In genomic region chr2:175568109-175568730, GRCh38 we compare ENCODE assay signal across 17 cellular contexts.
"Had no signal": no experiment of that assay in that cellular context is flagged by ENCODE, and none has a peak within 500 bp of the region (broad histone marks: within the 10 kb centered on the region; RNA-seq: fewer than 3 reads in every experiment).

No MANE protein-coding gene starts in this region.

- H3K36me3 Mint-ChIP-seq: activated naive CD8-positive, alpha-beta T cell treated with anti-CD3 and anti-CD28 coated beads for 36 hours; memory B cell had no signal

- DNase-seq: activated B cell treated with CpG ODN at 0.5 μM for 24 hours; activated CD4-positive, alpha-beta T cell treated with anti-CD3 and anti-CD28 coated beads, Interleukin-2, amount 10 ng/mL, durations not matched to agents 7 days and 5 days; activated CD8-positive, alpha-beta memory T cell treated with anti-CD3 and anti-CD28 coated beads, Interleukin-2, amount 50 U/mL, for 48 hours; activated naive CD8-positive, alpha-beta T cell treated with anti-CD3 and anti-CD28 coated beads for 36 hours; activated T-cell treated with anti-CD3 and anti-CD28 coated beads, Interleukin-2, amount 50 U/mL, for 72 hours; dermis blood vessel endothelial cell; left lung; nephron progenitor cell; psoas muscle; sigmoid colon; spleen; stomach; testis; upper lobe of left lung had no signal

- H3K27ac Mint-ChIP-seq: activated B cell treated with CpG ODN at 0.5 μM for 24 hours; activated CD4-positive, alpha-beta T cell treated with anti-CD3 and anti-CD28 coated beads, Interleukin-2, amount 10 ng/mL, durations not matched to agents 7 days and 5 days; activated naive CD8-positive, alpha-beta T cell treated with anti-CD3 and anti-CD28 coated beads for 36 hours; activated T-cell treated with anti-CD3 and anti-CD28 coated beads, Interleukin-2, amount 50 U/mL, for 72 hours; memory B cell; nephron progenitor cell; T-helper 1 cell treated with Interleukin-12 subunit alpha and Interleukin-12 subunit beta and Interleukin-4 antibody, amounts not matched to agents 30 μg/mL and 1 μg/mL, for 36 hours had no signal

- H3K4me1 ChIP-seq: left lung, psoas muscle, sigmoid colon, stomach, upper lobe of left lung had no signal

- H3K4me3 ChIP-seq: left lung, psoas muscle, sigmoid colon, stomach, testis, upper lobe of left lung had no signal

- ATAC-seq: activated T-cell treated with anti-CD3 and anti-CD28 coated beads, Interleukin-2, amount 50 U/mL, for 72 hours; left lung; psoas muscle had no signal

- H3K27me3 Mint-ChIP-seq: memory B cell had no signal

- H3K4me1 Mint-ChIP-seq: activated B cell treated with CpG ODN at 0.5 μM for 24 hours; activated CD4-positive, alpha-beta T cell treated with anti-CD3 and anti-CD28 coated beads, Interleukin-2, amount 10 ng/mL, durations not matched to agents 7 days and 5 days; memory B cell had no signal

- H3K9me3 Mint-ChIP-seq: activated B cell treated with CpG ODN at 0.5 μM for 24 hours; activated CD4-positive, alpha-beta T cell treated with anti-CD3 and anti-CD28 coated beads, Interleukin-2, amount 10 ng/mL, durations not matched to agents 7 days and 5 days; activated naive CD8-positive, alpha-beta T cell treated with anti-CD3 and anti-CD28 coated beads for 36 hours; activated T-cell treated with anti-CD3 and anti-CD28 coated beads, Interleukin-2, amount 50 U/mL, for 72 hours; memory B cell; nephron progenitor cell; T-helper 1 cell treated with Interleukin-12 subunit alpha and Interleukin-12 subunit beta and Interleukin-4 antibody, amounts not matched to agents 30 μg/mL and 1 μg/mL, for 36 hours had no signal

- H3K27me3 ChIP-seq: left lung, sigmoid colon, spleen, stomach, testis, upper lobe of left lung had no signal

- H3K27ac ChIP-seq: epithelial cell of prostate, left lung, psoas muscle, sigmoid colon, stomach, testis, upper lobe of left lung had no signal

- H3K36me3 ChIP-seq: left lung, sigmoid colon, spleen, stomach, upper lobe of left lung had no signal

- H3K9me3 ChIP-seq: left lung, psoas muscle, sigmoid colon, spleen, stomach, testis, upper lobe of left lung had no signal

- H3K4me3 Mint-ChIP-seq: activated B cell treated with CpG ODN at 0.5 μM for 24 hours; activated CD4-positive, alpha-beta T cell treated with anti-CD3 and anti-CD28 coated beads, Interleukin-2, amount 10 ng/mL, durations not matched to agents 7 days and 5 days; activated naive CD8-positive, alpha-beta T cell treated with anti-CD3 and anti-CD28 coated beads for 36 hours; activated T-cell treated with anti-CD3 and anti-CD28 coated beads, Interleukin-2, amount 50 U/mL, for 72 hours; memory B cell; nephron progenitor cell; T-helper 1 cell treated with Interleukin-12 subunit alpha and Interleukin-12 subunit beta and Interleukin-4 antibody, amounts not matched to agents 30 μg/mL and 1 μg/mL, for 36 hours had no signal
